Comparison of ENCODE assay signal across 10 cellular contexts in the genomic region with DNA sequence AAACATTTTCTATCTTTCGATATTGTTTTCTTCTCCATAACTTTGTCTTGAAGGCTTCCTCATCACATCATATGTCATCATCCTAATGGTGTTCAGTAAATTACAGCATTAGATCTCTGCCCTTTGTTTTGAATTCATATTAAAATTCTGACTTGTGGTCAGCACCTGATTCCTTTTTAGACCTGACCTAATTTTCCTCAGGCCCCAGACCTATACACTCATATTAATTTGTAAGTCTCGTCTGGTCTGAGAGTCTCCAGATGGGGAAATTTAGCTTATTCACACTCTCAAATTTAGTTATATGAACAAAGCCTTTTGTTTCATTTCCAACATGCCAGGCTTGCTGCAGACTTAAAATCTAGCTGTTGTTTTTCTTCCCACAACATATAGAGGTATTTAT.
"Had no signal": no experiment of that assay in that cellular context is flagged by ENCODE, and none has a peak within 500 bp of the region (broad histone marks: within the 10 kb centered on the region; RNA-seq: fewer than 3 reads in every experiment).

No MANE protein-coding gene starts in this region.

- H3K4me3 Mint-ChIP-seq: HFFc6 had no signal

- H3K27me3 Mint-ChIP-seq: IgD-negative memory B cell had no signal

- ATAC-seq: HCT116, HepG2 had no signal

- H3K9me3 Mint-ChIP-seq: IgD-negative memory B cell had no signal

- H3K36me3 ChIP-seq: HAP-1 had no signal

- H3K27ac ChIP-seq: GM23248, HL-60 had no signal

- H3K27ac Mint-ChIP-seq: HFFc6 had no signal

- H3K4me3 ChIP-seq: GM23248, HAP-1 had no signal

- H3K9me3 ChIP-seq: HAP-1 had no signal

- DNase-seq: GM23248, GOT3, H7, HFFc6, KBM-7 had no signal
